8 cellular contexts compared by ENCODE assay signal in genomic region chr1:164786980-164787833, GRCh38.
DNase-seq lines count a peak whose midpoint lies in the region; ATAC-seq and TF ChIP-seq lines count a peak whose summit lies in the region.

No MANE protein-coding gene starts in this region.

- no peak overlapping the region for H3K27ac Mint-ChIP-seq in activated T-helper 17 cell treated with anti-CD3 and anti-CD28 coated beads, Interleukin-2, amount 50 U/mL, for 72 hours
- H3K27ac Mint-ChIP-seq in neural progenitor cell = peak overlapping the region; percentile 77

- H3K36me3 ChIP-seq in KMS-11 (ENCODE audit: insufficient read depth) = no peaks in the 10 kb centered on the region
- H3K36me3 ChIP-seq in neural progenitor cell = no peaks in the 10 kb centered on the region

- H3K4me2 ChIP-seq in KMS-11 (peak overlapping the region; percentile 14; the same call in 1 of the 2 replicates), neural progenitor cell (peak overlapping the region; percentile 58)

- DNase-seq in EL (peak; percentile 76), RKO (ENCODE audit: low spot score) (peak; percentile 72), foreskin fibroblast (peak; percentile 65 to 90), neural progenitor cell (ENCODE audit: low spot score) (peak; percentile 93), superior temporal gyrus (ENCODE audit: extremely low spot score) (peak; percentile 98)

- peak; percentile 92 for ATAC-seq in GM21825 (IDR thresholded peaks at IDR 0.05; ENCODE audit: unreplicated experiment)
- ATAC-seq in activated T-helper 17 cell treated with anti-CD3 and anti-CD28 coated beads, Interleukin-2, amount 50 U/mL, for 72 hours (replicated peaks) = peak; percentile 69

- H3K27ac ChIP-seq in KMS-11 = no peak overlapping the region
- no peak overlapping the region for H3K27ac ChIP-seq in neural progenitor cell

- H3K4me1 Mint-ChIP-seq in activated T-helper 17 cell treated with anti-CD3 and anti-CD28 coated beads, Interleukin-2, amount 50 U/mL, for 72 hours = peaks cover 6% of the 10 kb centered on the region
- peaks cover 48% of the 10 kb centered on the region for H3K4me1 Mint-ChIP-seq in neural progenitor cell

- no peak overlapping the region for H3K4me3 Mint-ChIP-seq in activated T-helper 17 cell treated with anti-CD3 and anti-CD28 coated beads, Interleukin-2, amount 50 U/mL, for 72 hours
- H3K4me3 Mint-ChIP-seq in neural progenitor cell = peak overlapping the region; percentile 22

- no peaks in the 10 kb centered on the region for H3K36me3 Mint-ChIP-seq in activated T-helper 17 cell treated with anti-CD3 and anti-CD28 coated beads, Interleukin-2, amount 50 U/mL, for 72 hours (ENCODE audit: low read depth)
- H3K36me3 Mint-ChIP-seq in neural progenitor cell = peaks cover 20% of the 10 kb centered on the region

- H3K4me1 ChIP-seq in KMS-11 (ENCODE audit: low read depth, poor library complexity, severe bottlenecking) (peaks cover 7% of the 10 kb centered on the region), neural progenitor cell (peaks cover 50% of the 10 kb centered on the region)

- H3K27me3 Mint-ChIP-seq in activated T-helper 17 cell treated with anti-CD3 and anti-CD28 coated beads, Interleukin-2, amount 50 U/mL, for 72 hours = peaks cover 23% of the 10 kb centered on the region
- peaks cover 6% of the 10 kb centered on the region for H3K27me3 Mint-ChIP-seq in neural progenitor cell (ENCODE audit: insufficient read depth, low read depth)

- H3K9me3 Mint-ChIP-seq in activated T-helper 17 cell treated with anti-CD3 and anti-CD28 coated beads, Interleukin-2, amount 50 U/mL, for 72 hours = no peaks in the 10 kb centered on the region
- H3K9me3 Mint-ChIP-seq in neural progenitor cell = peaks cover 7% of the 10 kb centered on the region

- no peaks in the 10 kb centered on the region for H3K9me3 ChIP-seq in neural progenitor cell (ENCODE audit: low read depth)

- TF ChIP-seq CTCF in KMS-11 (conservative IDR thresholded peaks at IDR 0.05; ENCODE audit: low read depth, low read length) (peak; percentile 99), foreskin fibroblast (IDR thresholded peaks at IDR 0.05; ENCODE audit: low read depth, low read length) (peak; percentile 94), neural progenitor cell (IDR thresholded peaks at IDR 0.05) (peak; percentile 95)

- no peak overlapping the region for H3K9ac ChIP-seq in KMS-11
- no peak overlapping the region for H3K9ac ChIP-seq in neural progenitor cell

- H3K27me3 ChIP-seq in KMS-11 (ENCODE audit: insufficient read depth, low read depth) (no peaks in the 10 kb centered on the region), neural progenitor cell (no peaks in the 10 kb centered on the region)

- peaks cover 25% of the 10 kb centered on the region for H3F3A ChIP-seq in neural progenitor cell (ENCODE audit: low read depth)

- H2AFZ ChIP-seq in KMS-11 (ENCODE audit: low read depth) (peak overlapping the region; percentile 38; the same call in 1 of the 2 replicates), neural progenitor cell (replicated peaks) (no peak overlapping the region)

- no peaks in the 10 kb centered on the region for H3K79me2 ChIP-seq in KMS-11 (ENCODE audit: insufficient read depth, low read depth)
- H3K79me2 ChIP-seq in neural progenitor cell (ENCODE audit: low read depth) = peaks cover 71% of the 10 kb centered on the region

- H3K4me3 ChIP-seq in KMS-11 (IDR thresholded peaks at IDR 0.05; ENCODE audit: insufficient read depth, low read depth, low read length) (no peak overlapping the region), foreskin fibroblast (ENCODE audit: low read depth in 1 of 2, low read length in 2 of 2) (no peak overlapping the region), neural progenitor cell (no peak overlapping the region)

- H4K20me1 ChIP-seq in KMS-11 (ENCODE audit: insufficient read depth) = no peaks in the 10 kb centered on the region
- H4K20me1 ChIP-seq in neural progenitor cell (ENCODE audit: low read depth) = peaks cover 85% of the 10 kb centered on the region
